28 cellular contexts compared by ENCODE assay signal in the genomic region with DNA sequence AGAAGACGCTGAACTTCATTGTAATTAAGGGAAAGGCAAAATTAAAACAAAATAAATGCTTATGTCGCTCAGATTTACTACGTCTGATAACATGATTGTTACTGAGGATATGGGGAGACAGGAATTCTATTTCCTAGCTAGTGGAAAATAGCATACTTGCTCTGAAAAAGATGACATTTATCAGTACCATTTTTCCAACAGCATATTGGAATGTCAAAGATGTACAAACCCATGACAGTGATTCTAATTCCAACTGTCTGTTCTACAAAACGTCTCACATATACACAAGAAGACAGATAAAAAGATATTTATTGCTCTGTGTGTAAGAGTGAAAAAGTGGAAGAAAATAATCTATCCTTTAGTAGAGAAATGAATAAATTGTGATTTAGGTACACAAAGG.
"Had no signal": no experiment of that assay in that cellular context is flagged by ENCODE, and none has a peak within 500 bp of the region (broad histone marks: within the 10 kb centered on the region; RNA-seq: fewer than 3 reads in every experiment).

No MANE protein-coding gene starts in this region.

- H3K4me3 ChIP-seq: stomach, suprapubic skin, testis, thoracic aorta, thyroid gland, tibial artery, tibial nerve, transverse colon, upper lobe of left lung, upper lobe of right lung, uterus, vagina had no signal

- H3K36me3 ChIP-seq: suprapubic skin, thoracic aorta, thyroid gland, tibial artery, transverse colon, upper lobe of left lung, upper lobe of right lung, uterus, vagina had no signal

- H3K4me1 ChIP-seq: stomach, suprapubic skin, testis, tibial artery, tibial nerve, upper lobe of left lung, upper lobe of right lung, uterus, vagina had no signal

- H3K36me3 Mint-ChIP-seq: stimulated activated effector memory CD8-positive, alpha-beta T cell treated with anti-CD3 and anti-CD28 coated beads, Interleukin-12 subunit alpha, Interleukin-12 subunit beta, amount 100 ng/mL, for 72 hours; stimulated activated memory B cell treated with anti-CD40 and anti-IgM and Interleukin-4, amounts not matched to agents 10 μg/mL and 1 μg/mL and 100 μg/mL, for 72 hours; type B pancreatic cell had no signal

- H3K4me1 Mint-ChIP-seq: stimulated activated effector memory CD8-positive, alpha-beta T cell treated with anti-CD3 and anti-CD28 coated beads, Interleukin-12 subunit alpha, Interleukin-12 subunit beta, amount 100 ng/mL, for 72 hours; stimulated activated memory B cell treated with anti-CD40 and anti-IgM and Interleukin-4, amounts not matched to agents 10 μg/mL and 1 μg/mL and 100 μg/mL, for 72 hours; stimulated activated naive B cell treated with anti-CD40 and anti-IgM and Interleukin-4, amounts not matched to agents 10 μg/mL and 1 μg/mL and 100 μg/mL, for 72 hours; stimulated activated naive CD8-positive, alpha-beta T cell treated with anti-CD3 and anti-CD28 coated beads, Interleukin-15, amount 100 ng/mL, for 72 hours had no signal

- DNase-seq: stimulated activated CD4-positive, alpha-beta T cell treated with anti-CD3 and anti-CD28 coated beads, Interleukin-2, amount 100 ng/mL, for 48 hours; stimulated activated CD4-positive, alpha-beta T cell treated with anti-CD3 and anti-CD28 coated beads, Interleukin-4, amount 100 ng/mL, for 1 hour; stimulated activated CD4-positive, alpha-beta T cell treated with anti-CD3 and anti-CD28 coated beads, Interleukin-4, amount 100 ng/mL, for 24 hours; stimulated activated CD4-positive, alpha-beta T cell treated with anti-CD3 and anti-CD28 coated beads, Interleukin-4, amount 100 ng/mL, for 4 hours; stimulated activated CD8-positive, alpha-beta memory T cell treated with anti-CD3 and anti-CD28 coated beads, Interleukin-4, amount 100 ng/mL, for 48 hours; stimulated activated naive B cell treated with anti-CD40 and anti-IgM and Interleukin-4, amounts not matched to agents 10 μg/mL and 1 μg/mL and 100 μg/mL, for 72 hours; stimulated activated naive CD4-positive, alpha-beta T cell; stimulated activated naive CD4-positive, alpha-beta T cell treated with Interleukin-2 at 50 U/mL for 16 hours; stimulated activated naive CD8-positive, alpha-beta T cell treated with anti-CD3 and anti-CD28 coated beads, Interleukin-15, amount 100 ng/mL, for 72 hours; stimulated activated naive CD8-positive, alpha-beta T cell treated with anti-CD3 and anti-CD28 coated beads, Interleukin-15, Interleukin-2, amounts not matched to agents 100 U/mL and 50 U/mL, for 24 hours; stomach; substantia nigra; testis; thyroid gland; tibial artery; transverse colon; upper lobe of left lung; upper lobe of right lung; uterus had no signal

- H3K27me3 Mint-ChIP-seq: type B pancreatic cell had no signal

- FAIRE-seq: urothelium cell line had no signal

- H3K27ac Mint-ChIP-seq: stimulated activated effector memory CD8-positive, alpha-beta T cell treated with anti-CD3 and anti-CD28 coated beads, Interleukin-12 subunit alpha, Interleukin-12 subunit beta, amount 100 ng/mL, for 72 hours; stimulated activated memory B cell treated with anti-CD40 and anti-IgM and Interleukin-4, amounts not matched to agents 10 μg/mL and 1 μg/mL and 100 μg/mL, for 72 hours; stimulated activated naive B cell treated with anti-CD40 and anti-IgM and Interleukin-4, amounts not matched to agents 10 μg/mL and 1 μg/mL and 100 μg/mL, for 72 hours; stimulated activated naive CD8-positive, alpha-beta T cell treated with anti-CD3 and anti-CD28 coated beads, Interleukin-15, amount 100 ng/mL, for 72 hours; stimulated activated naive CD8-positive, alpha-beta T cell treated with anti-CD3 and anti-CD28 coated beads, Interleukin-15, Interleukin-2, amounts not matched to agents 100 ng/mL and 50 ng/mL, for 24 hours; type B pancreatic cell had no signal

- H3K4me3 Mint-ChIP-seq: stimulated activated effector memory CD8-positive, alpha-beta T cell treated with anti-CD3 and anti-CD28 coated beads, Interleukin-12 subunit alpha, Interleukin-12 subunit beta, amount 100 ng/mL, for 72 hours; stimulated activated memory B cell treated with anti-CD40 and anti-IgM and Interleukin-4, amounts not matched to agents 10 μg/mL and 1 μg/mL and 100 μg/mL, for 72 hours; stimulated activated naive B cell treated with anti-CD40 and anti-IgM and Interleukin-4, amounts not matched to agents 10 μg/mL and 1 μg/mL and 100 μg/mL, for 72 hours; stimulated activated naive CD8-positive, alpha-beta T cell treated with anti-CD3 and anti-CD28 coated beads, Interleukin-15, amount 100 ng/mL, for 72 hours; stimulated activated naive CD8-positive, alpha-beta T cell treated with anti-CD3 and anti-CD28 coated beads, Interleukin-15, Interleukin-2, amounts not matched to agents 100 ng/mL and 50 ng/mL, for 24 hours; type B pancreatic cell had no signal

- H3K27ac ChIP-seq: stomach, suprapubic skin, testis, thoracic aorta, thyroid gland, tibial artery, tibial nerve, transverse colon, upper lobe of left lung, upper lobe of right lung, uterus, vagina had no signal

- H3K9me3 Mint-ChIP-seq: stimulated activated effector memory CD8-positive, alpha-beta T cell treated with anti-CD3 and anti-CD28 coated beads, Interleukin-12 subunit alpha, Interleukin-12 subunit beta, amount 100 ng/mL, for 72 hours; stimulated activated memory B cell treated with anti-CD40 and anti-IgM and Interleukin-4, amounts not matched to agents 10 μg/mL and 1 μg/mL and 100 μg/mL, for 72 hours; stimulated activated naive B cell treated with anti-CD40 and anti-IgM and Interleukin-4, amounts not matched to agents 10 μg/mL and 1 μg/mL and 100 μg/mL, for 72 hours; stimulated activated naive CD8-positive, alpha-beta T cell treated with anti-CD3 and anti-CD28 coated beads, Interleukin-15, amount 100 ng/mL, for 72 hours; stimulated activated naive CD8-positive, alpha-beta T cell treated with anti-CD3 and anti-CD28 coated beads, Interleukin-15, Interleukin-2, amounts not matched to agents 100 ng/mL and 50 ng/mL, for 24 hours; type B pancreatic cell had no signal

- H3K9me3 ChIP-seq: stomach, suprapubic skin, testis, thoracic aorta, thyroid gland, tibial artery, tibial nerve, transverse colon, upper lobe of left lung, upper lobe of right lung, uterus, vagina had no signal

- H3K27me3 ChIP-seq: stomach, testis, thyroid gland, tibial artery, tibial nerve, transverse colon, upper lobe of left lung, upper lobe of right lung, uterus, vagina had no signal

- ATAC-seq: stimulated activated effector memory CD8-positive, alpha-beta T cell treated with anti-CD3 and anti-CD28 coated beads, Interleukin-12 subunit alpha, Interleukin-12 subunit beta, amount 100 ng/mL, for 72 hours; stimulated activated memory B cell treated with anti-CD40 and anti-IgM and Interleukin-4, amounts not matched to agents 10 μg/mL and 1 μg/mL and 100 μg/mL, for 72 hours; stimulated activated naive B cell treated with anti-CD40 and anti-IgM and Interleukin-4, amounts not matched to agents 10 μg/mL and 1 μg/mL and 100 μg/mL, for 72 hours; stimulated activated naive CD8-positive, alpha-beta T cell treated with anti-CD3 and anti-CD28 coated beads, Interleukin-15, amount 100 ng/mL, for 72 hours; stimulated activated naive CD8-positive, alpha-beta T cell treated with anti-CD3 and anti-CD28 coated beads, Interleukin-15, Interleukin-2, amounts not matched to agents 100 U/mL and 50 U/mL, for 24 hours; upper lobe of right lung had no signal
